ENCODE assay signal across 15 cellular contexts in genomic region chr17:50871898-50872297, GRCh38. TPM values are rescaled to one million over a fixed set of nuclear protein-coding genes. Genes with fewer than 3 reads are reported as not detected.
A peak's percentile ranks its signal among the peaks of the same experiment; 100 is the strongest.
DNase-seq lines count a peak whose midpoint lies in the region; ATAC-seq, FAIRE-seq and TF ChIP-seq lines count a peak whose summit lies in the region.
"Had no signal": no experiment of that assay in that cellular context is flagged by ENCODE, and none has a peak within 500 bp of the region (broad histone marks: within the 10 kb centered on the region; RNA-seq: fewer than 3 reads in every experiment).

No MANE protein-coding gene starts in this region.

- H3K56ac ChIP-seq in H9 (ENCODE audit: insufficient read length, low read depth, low read length): no peak overlapping the region

- no peak overlapping the region for H2BK12ac ChIP-seq in H9 (ENCODE audit: insufficient read length, low read depth, low read length)

- no peak overlapping the region for H2BK15ac ChIP-seq in H9 (ENCODE audit: low read depth, low read length)

- no peak overlapping the region for H3K23ac ChIP-seq in H9 (ENCODE audit: insufficient read length, low read depth, low read length)

- H3K14ac ChIP-seq in H9 (ENCODE audit: insufficient read depth, low read length): no peak overlapping the region

- H3K9me1 ChIP-seq in K562 (ENCODE audit: control insufficient read depth, insufficient read depth, low read length): no peaks in the 10 kb centered on the region

- CTCF ChIA-PET in activated CD4-positive, alpha-beta T cell treated with anti-CD3 and anti-CD28 coated beads, Interleukin-2, amount 10 ng/mL, durations not matched to agents 7 days and 5 days (lab: Charles Lee): interaction anchor here (0.6 to 1.7 kb wide), 3 partner anchors 12 to 56 kb away, joined by 3 to 8 read pairs (median 4); no protein-coding TSS in a partner anchor
- CTCF ChIA-PET in K562 (lab: Yijun Ruan, JAX; ENCODE audit: low intra/inter-chr PET ratio): no interaction called here

- H3K79me2 ChIP-seq in H9 (ENCODE audit: insufficient read depth, low read length): no peaks in the 10 kb centered on the region
- H3K79me2 ChIP-seq in K562 (ENCODE audit: control insufficient read depth, insufficient read depth, low read length): peaks cover 2% of the 10 kb centered on the region; the same call in 1 of the 3 replicates

- no peak for TF ChIP-seq EP300 in K562 (IDR thresholded peaks at IDR 0.05; ENCODE audit: low read length)

- H3K9ac ChIP-seq in H9 (ENCODE audit: extremely low read depth, insufficient read length, low read length): no peak overlapping the region
- H3K9ac ChIP-seq in K562 (ENCODE audit: insufficient read depth in 1 of 2, low read depth in 2 of 2, low read length in 2 of 2): no peak overlapping the region

- ATAC-seq in K562 (no peak), pancreas (peak in 1 of 4 donors; percentile 22)
- no peak for ATAC-seq in stimulated activated naive B cell treated with anti-CD40 and anti-IgM and Interleukin-4, amounts not matched to agents 10 μg/mL and 1 μg/mL and 100 μg/mL, for 72 hours (replicated peaks)
- ATAC-seq: Panc1 had no signal

- H3K36me3 ChIP-seq in K562 (ENCODE audit: control insufficient read depth, insufficient read depth, low read length) (no peaks in the 10 kb centered on the region), pancreas (no peaks in the 10 kb centered on the region)

- peaks cover 51% of the 10 kb centered on the region for H3K4me1 Mint-ChIP-seq in activated CD4-positive, alpha-beta T cell treated with anti-CD3 and anti-CD28 coated beads, Interleukin-2, amount 10 ng/mL, durations not matched to agents 7 days and 5 days
- H3K4me1 Mint-ChIP-seq in H9 (peaks cover 10 to 14% of the 10 kb centered on the region in 2 experiments), chondrocyte (ENCODE audit: low read depth) (peaks cover 15% of the 10 kb centered on the region)
- peaks cover 12 to 26% of the 10 kb centered on the region in 2 donors for H3K4me1 Mint-ChIP-seq in stimulated activated naive B cell treated with anti-CD40 and anti-IgM and Interleukin-4, amounts not matched to agents 10 μg/mL and 1 μg/mL and 100 μg/mL, for 72 hours

- no peak overlapping the region for H3T11ph ChIP-seq in H9 (ENCODE audit: low read length)

- H4K8ac ChIP-seq in H9 (replicated peaks; ENCODE audit: insufficient read length, low read depth, low read length): no peak overlapping the region

- no peak overlapping the region for H3K4ac ChIP-seq in H9 (ENCODE audit: low read depth, low read length)

- TF ChIP-seq CTCF in H9 (conservative IDR thresholded peaks at IDR 0.05): no peak
- no peak for TF ChIP-seq CTCF in K562 (IDR thresholded peaks at IDR 0.05 in 2 of 3, conservative IDR thresholded peaks at IDR 0.05 in 1 of 3; ENCODE audit: insufficient read depth in 2 of 3, low read depth in 1 of 3, low read length in 3 of 3)
- no peak for TF ChIP-seq CTCF in pancreas (IDR thresholded peaks at IDR 0.05)
- TF ChIP-seq CTCF in chondrocyte (IDR thresholded peaks at IDR 0.05): no peak

- H3K4me2 ChIP-seq in H9 (ENCODE audit: insufficient read depth, insufficient read length, low read length) (no peak overlapping the region), K562 (ENCODE audit: insufficient read depth, low read length) (no peak overlapping the region)

- no peak overlapping the region for H2BK20ac ChIP-seq in H9 (ENCODE audit: low read depth, low read length, poor library complexity, severe bottlenecking)

- H3K18ac ChIP-seq in H9 (ENCODE audit: insufficient read length, low read depth, low read length): no peak overlapping the region

- peaks cover 19% of the 10 kb centered on the region for H3K27me3 Mint-ChIP-seq in activated CD4-positive, alpha-beta T cell treated with anti-CD3 and anti-CD28 coated beads, Interleukin-2, amount 10 ng/mL, durations not matched to agents 7 days and 5 days
- H3K27me3 Mint-ChIP-seq in H9 (ENCODE audit: low read depth) (no peaks in the 10 kb centered on the region), chondrocyte (ENCODE audit: low read depth) (peaks cover 2% of the 10 kb centered on the region)
- no peaks in the 10 kb centered on the region for H3K27me3 Mint-ChIP-seq in stimulated activated naive B cell treated with anti-CD40 and anti-IgM and Interleukin-4, amounts not matched to agents 10 μg/mL and 1 μg/mL and 100 μg/mL, for 72 hours

- H2BK120ac ChIP-seq in H9 (ENCODE audit: low read depth, low read length, poor library complexity, severe bottlenecking): no peak overlapping the region

- intact Hi-C loops in K562 (cut with micrococcal nuclease) (no loop called here), pancreas (cut with DNase I) (no loop called here)

- H2AK5ac ChIP-seq in H9 (ENCODE audit: insufficient read length, low read length): no peak overlapping the region

- no peak for TF ChIP-seq POLR2A in K562 (conservative IDR thresholded peaks at IDR 0.05)

- peak overlapping the region; percentile 71 for H3K4me3 Mint-ChIP-seq in activated CD4-positive, alpha-beta T cell treated with anti-CD3 and anti-CD28 coated beads, Interleukin-2, amount 10 ng/mL, durations not matched to agents 7 days and 5 days
- H3K4me3 Mint-ChIP-seq in H9 (no peak overlapping the region), chondrocyte (ENCODE audit: unreplicated experiment) (no peak overlapping the region)
- H3K4me3 Mint-ChIP-seq in stimulated activated naive B cell treated with anti-CD40 and anti-IgM and Interleukin-4, amounts not matched to agents 10 μg/mL and 1 μg/mL and 100 μg/mL, for 72 hours: no peak overlapping the region

- no peak overlapping the region for H3K27ac ChIP-seq in H9 (ENCODE audit: insufficient read length, low read depth, low read length)
- H3K27ac ChIP-seq in K562 (ENCODE audit: extremely low read depth, low read depth, low read length): no peak overlapping the region
- H3K27ac ChIP-seq in pancreas: peak overlapping the region; percentile 16 to 46 (median 23)

- H3K9me3 ChIP-seq in H9 (ENCODE audit: control insufficient read depth, low read depth, low read length) (no peaks in the 10 kb centered on the region), K562 (replicated peaks; ENCODE audit: control insufficient read depth, insufficient read depth, low read depth, low read length) (no peaks in the 10 kb centered on the region), pancreas (no peaks in the 10 kb centered on the region)

- TF ChIP-seq RAD21 in K562 (CRISPR knock-in tag; conservative IDR thresholded peaks at IDR 0.05 in 1 of 2, IDR thresholded peaks at IDR 0.05 in 1 of 2): no peak

- H4K20me1 ChIP-seq in H9 (ENCODE audit: control insufficient read depth, insufficient read depth, insufficient read length): no peaks in the 10 kb centered on the region
- H4K20me1 ChIP-seq in K562 (replicated peaks; ENCODE audit: control insufficient read depth, insufficient read depth, low read length): no peaks in the 10 kb centered on the region

- no peak overlapping the region for H3K4me3 ChIP-seq in K562
- H3K4me3 ChIP-seq in pancreas: no peak overlapping the region

- peak overlapping the region; percentile 88 for H3K27ac Mint-ChIP-seq in activated CD4-positive, alpha-beta T cell treated with anti-CD3 and anti-CD28 coated beads, Interleukin-2, amount 10 ng/mL, durations not matched to agents 7 days and 5 days
- H3K27ac Mint-ChIP-seq in H9 (peak overlapping the region in 1 of 3 experiments; percentile 67; a peak in 1 of 7 replicates), chondrocyte (ENCODE audit: unreplicated experiment) (no peak overlapping the region)
- H3K27ac Mint-ChIP-seq in stimulated activated naive B cell treated with anti-CD40 and anti-IgM and Interleukin-4, amounts not matched to agents 10 μg/mL and 1 μg/mL and 100 μg/mL, for 72 hours: no peak overlapping the region

- FAIRE-seq in K562 (lab: Jason Lieb, UNC) (no peak), pancreas (lab: Jason Lieb, UNC) (no peak)
- FAIRE-seq: G401.6 had no signal

- H3K23me2 ChIP-seq in H9 (ENCODE audit: insufficient read length, low read depth, low read length, poor library complexity, severe bottlenecking): no peaks in the 10 kb centered on the region

- no peaks in the 10 kb centered on the region for H3K9me3 Mint-ChIP-seq in activated CD4-positive, alpha-beta T cell treated with anti-CD3 and anti-CD28 coated beads, Interleukin-2, amount 10 ng/mL, durations not matched to agents 7 days and 5 days
- H3K9me3 Mint-ChIP-seq in H9: no peaks in the 10 kb centered on the region; a peak in 1 of 5 replicates
- no peaks in the 10 kb centered on the region for H3K9me3 Mint-ChIP-seq in chondrocyte (ENCODE audit: low read depth)
- no peaks in the 10 kb centered on the region for H3K9me3 Mint-ChIP-seq in stimulated activated naive B cell treated with anti-CD40 and anti-IgM and Interleukin-4, amounts not matched to agents 10 μg/mL and 1 μg/mL and 100 μg/mL, for 72 hours

- H4K91ac ChIP-seq in H9 (ENCODE audit: insufficient read length, low read depth, low read length): no peak overlapping the region

- POLR2A ChIA-PET in activated CD4-positive, alpha-beta T cell treated with anti-CD3 and anti-CD28 coated beads, Interleukin-2, amount 10 ng/mL, durations not matched to agents 7 days and 5 days (lab: Charles Lee): no interaction called here
- POLR2A ChIA-PET in K562 (lab: Yijun Ruan, JAX): interaction anchor here (0.9 to 1.2 kb wide), 2 partner anchors 12 to 116 kb away, joined by 3 to 5 read pairs; no protein-coding TSS in a partner anchor

- H2BK5ac ChIP-seq in H9 (ENCODE audit: insufficient read length, low read length): no peak overlapping the region

- no peaks in the 10 kb centered on the region for H3K4me1 ChIP-seq in H9 (ENCODE audit: insufficient read depth, low read length)
- H3K4me1 ChIP-seq in K562 (replicated peaks in 1 of 2; ENCODE audit: control insufficient read depth in 2 of 2, insufficient read depth in 2 of 2, low read length in 2 of 2): peaks cover 6 to 10% of the 10 kb centered on the region in 2 experiments; a peak in 3 of 5 replicates
- peaks cover 10 to 37% (median 24%) of the 10 kb centered on the region in 3 donors for H3K4me1 ChIP-seq in pancreas

- WGBS in H9 (ENCODE audit: extremely low coverage, insufficient read length, low lambda C conversion rate): no CpG with 5 or more reads among the region's 2 CpGs
- WGBS in K562 (ENCODE audit: insufficient coverage, low coverage, missing lambda C conversion rate): 31% methylated on average over 2 of the region's 2 CpGs
- WGBS in pancreas, 2 donors: 32 to 40% methylated on average over 2 of the region's 2 CpGs

- H3K79me1 ChIP-seq in H9 (ENCODE audit: insufficient read depth, low read depth, low read length, poor library complexity, severe bottlenecking): no peaks in the 10 kb centered on the region

- no TSS peak for BruUV-seq in K562 (replicated peaks; lab: Mats Ljungman, UMichigan)

- in situ Hi-C loops in K562 (cut with MboI): no loop called here

- peak; percentile 17 for DNase-seq in activated CD4-positive, alpha-beta T cell treated with anti-CD3 and anti-CD28 coated beads, Interleukin-2, amount 10 ng/mL, durations not matched to agents 7 days and 5 days
- DNase-seq in activated CD4-positive, alpha-beta T cell treated with anti-CD3 and anti-CD28 coated beads, Interleukin-2, amount 50 U/mL, for 48 hours: no peak
- DNase-seq in H9 (peak; percentile 16), K562 (ENCODE audit: extremely low read depth in 1 of 4, low spot score in 3 of 4) (no peak), pancreas (no peak), NCI-H446 (lab: John Stamatoyannopoulos, UW) (no peak), chondrocyte (ENCODE audit: low spot score) (no peak)
- DNase-seq in stimulated activated naive B cell treated with anti-CD40 and anti-IgM and Interleukin-4, amounts not matched to agents 10 μg/mL and 1 μg/mL and 100 μg/mL, for 72 hours: no peak
- DNase-seq: COR-L47, erythroblast, NCI-H1694 treated with DMSO at 0.1 percent for 48 hours, NCI-H524, retina had no signal

- no peaks in the 10 kb centered on the region for H3K27me3 ChIP-seq in H9 (ENCODE audit: insufficient read depth, low read length)
- no peaks in the 10 kb centered on the region for H3K27me3 ChIP-seq in K562 (ENCODE audit: control insufficient read depth in 2 of 2, insufficient read depth in 2 of 2, low read length in 2 of 2)
- H3K27me3 ChIP-seq in pancreas: no peaks in the 10 kb centered on the region

- H2AFZ ChIP-seq in H9 (ENCODE audit: low read length) (no peak overlapping the region), K562 (ENCODE audit: low read depth, low read length) (no peak overlapping the region)

- no peak overlapping the region for H4K5ac ChIP-seq in H9 (ENCODE audit: insufficient read length, low read depth, low read length)

- peaks cover 2% of the 10 kb centered on the region for H3K36me3 Mint-ChIP-seq in activated CD4-positive, alpha-beta T cell treated with anti-CD3 and anti-CD28 coated beads, Interleukin-2, amount 10 ng/mL, durations not matched to agents 7 days and 5 days (ENCODE audit: low read depth)
- no peaks in the 10 kb centered on the region for H3K36me3 Mint-ChIP-seq in H9 (ENCODE audit: insufficient read depth in 1 of 3, low read depth in 3 of 3)
- H3K36me3 Mint-ChIP-seq in chondrocyte (ENCODE audit: low read depth): no peaks in the 10 kb centered on the region
- H3K36me3 Mint-ChIP-seq in stimulated activated naive B cell treated with anti-CD40 and anti-IgM and Interleukin-4, amounts not matched to agents 10 μg/mL and 1 μg/mL and 100 μg/mL, for 72 hours: no peaks in the 10 kb centered on the region

RNA-seq across cellular contexts. Expression of gene TOB1, which starts 5.7 kb away (rescaled TPM):
- 10 to 100 TPM; 81.8 to 99.0 TPM for total RNA-seq in activated CD4-positive, alpha-beta T cell treated with anti-CD3 and anti-CD28 coated beads, Interleukin-2, amount 10 ng/mL, durations not matched to agents 7 days and 5 days
- total RNA-seq in H9 (2021): 31.2 and 31.6 TPM in 2 replicates
- 10.4 and 18.1 TPM in 2 replicates for total RNA-seq in K562 (2011; cell fraction: chromatin; rRNA removed; ENCODE audit: low replicate concordance)
- 14.8 and 18.2 TPM in 2 replicates for total RNA-seq in K562 (2011; cell fraction: nucleolus; rRNA removed)
- total RNA-seq in K562 (2011; cell fraction: nucleoplasm; rRNA removed): 19.9 and 21.5 TPM in 2 replicates
- 4.8 and 13.9 TPM in 2 replicates for total RNA-seq in K562 (2014; rRNA removed)
- 12.4 and 13.2 TPM in 2 replicates for total RNA-seq in K562 (2014; rRNA removed; fragmentation: Illumina TruSeq; extraction: Trizol)
- 13.2 TPM in 2 replicates for total RNA-seq in K562 (2015; rRNA removed; fragmentation: Illumina TruSeq; extraction: Trizol)
- 29.9 and 31.0 TPM in 2 replicates for total RNA-seq in K562 (2021)
- polyA plus RNA-seq in K562 (2011; rRNA removed): 10.5 and 10.8 TPM in 2 replicates
- 8.5 and 9.7 TPM in 2 replicates for polyA plus RNA-seq in K562 (2011; cell fraction: cytosol; rRNA removed)
- 17.6 and 24.1 TPM in 2 replicates for polyA plus RNA-seq in K562 (2011; cell fraction: nucleus; rRNA removed)
- 16.9 and 24.9 TPM in 2 replicates for polyA plus RNA-seq in K562 (2012)
- 14.9 and 17.6 TPM in 2 replicates for polyA plus RNA-seq in K562 (2014; fragmentation: Illumina TruSeq; extraction: Trizol)
- 10 to 100 TPM; 44.9 to 63.7 TPM for polyA plus RNA-seq in K562 (2014; fragmentation: Nextera tagmentation; extraction: Ambion mirVana)
- 10.9 and 11.8 TPM in 2 replicates for polyA plus RNA-seq in K562 (2014; rRNA removed)
- 19.1 and 19.5 TPM in 2 replicates for polyA minus RNA-seq in K562 (2011; rRNA and poly(A)+ RNA removed)
- 13.5 and 14.2 TPM in 2 replicates for polyA minus RNA-seq in K562 (2011; cell fraction: cytosol; rRNA and poly(A)+ RNA removed)
- 22.5 and 23.9 TPM in 2 replicates for polyA minus RNA-seq in K562 (2011; cell fraction: nucleus; rRNA and poly(A)+ RNA removed)
- total RNA-seq in pancreas: 100 to 1,000 TPM in 3 of 6 donors, 10 to 100 TPM in 3; 65.9 to 157 (median 99.0) TPM
- 10 to 100 TPM; 33.1 to 45.8 TPM for polyA plus RNA-seq in pancreas
- total RNA-seq in chondrocyte: 29.6 to 44.8 TPM (median 36.6 TPM) in 3 replicates

RNA-seq across cellular contexts. Expression of gene WFIKKN2, which starts 36.5 kb away (rescaled TPM):
- total RNA-seq in activated CD4-positive, alpha-beta T cell treated with anti-CD3 and anti-CD28 coated beads, Interleukin-2, amount 10 ng/mL, durations not matched to agents 7 days and 5 days: not detected
- 1.0 and 1.1 TPM in 2 replicates for total RNA-seq in H9 (2021)
- not detected in 2 replicates for total RNA-seq in K562 (2011; cell fraction: chromatin; rRNA removed; ENCODE audit: low replicate concordance)
- not detected in 2 replicates for total RNA-seq in K562 (2011; cell fraction: nucleolus; rRNA removed)
- not detected in 2 replicates for total RNA-seq in K562 (2011; cell fraction: nucleoplasm; rRNA removed)
- total RNA-seq in K562 (2014; rRNA removed): not detected in 2 replicates
- not detected in 2 replicates for total RNA-seq in K562 (2014; rRNA removed; fragmentation: Illumina TruSeq; extraction: Trizol)
- not detected in 2 replicates for total RNA-seq in K562 (2015; rRNA removed; fragmentation: Illumina TruSeq; extraction: Trizol)
- 0.07 TPM in 1 of 2 replicates, not detected in the other for total RNA-seq in K562 (2021)
- polyA plus RNA-seq in K562 (2011; rRNA removed): not detected in 2 replicates
- not detected in 2 replicates for polyA plus RNA-seq in K562 (2011; cell fraction: cytosol; rRNA removed)
- polyA plus RNA-seq in K562 (2011; cell fraction: nucleus; rRNA removed): 0.04 TPM in 1 of 2 replicates, not detected in the other
- polyA plus RNA-seq in K562 (2012): 0.01 and 0.03 TPM in 2 replicates
- not detected in 2 replicates for polyA plus RNA-seq in K562 (2014; fragmentation: Illumina TruSeq; extraction: Trizol)
- not detected for polyA plus RNA-seq in K562 (2014; fragmentation: Nextera tagmentation; extraction: Ambion mirVana)
- polyA plus RNA-seq in K562 (2014; rRNA removed): not detected in 2 replicates
- polyA minus RNA-seq in K562 (2011; rRNA and poly(A)+ RNA removed): not detected in 2 replicates
- not detected in 2 replicates for polyA minus RNA-seq in K562 (2011; cell fraction: cytosol; rRNA and poly(A)+ RNA removed)
- polyA minus RNA-seq in K562 (2011; cell fraction: nucleus; rRNA and poly(A)+ RNA removed): not detected in 2 replicates
- total RNA-seq in pancreas: under 1 TPM; 0.09 to 0.19 (median 0.13) TPM
- polyA plus RNA-seq in pancreas: under 1 TPM; 0.15 to 0.45 TPM
- total RNA-seq in chondrocyte: 0.12 to 0.15 TPM in 2 of 3 replicates, not detected in the other

Comparison
In these comparisons a context has a peak if more than half of its experiments do, and no peak if none do; other contexts are left out.
1. DNase-seq: peak in activated CD4-positive, alpha-beta T cell treated with anti-CD3 and anti-CD28 coated beads, Interleukin-2, amount 10 ng/mL, durations not matched to agents 7 days and 5 days (single experiment) and H9 (single experiment); none in activated CD4-positive, alpha-beta T cell treated with anti-CD3 and anti-CD28 coated beads, Interleukin-2, amount 50 U/mL, for 48 hours (0 of 2), K562 (0 of 4), pancreas (0 of 6), NCI-H446 (0 of 2), chondrocyte (single experiment) and stimulated activated naive B cell treated with anti-CD40 and anti-IgM and Interleukin-4, amounts not matched to agents 10 μg/mL and 1 μg/mL and 100 μg/mL, for 72 hours (single experiment).
2. H3K27ac ChIP-seq: peak in pancreas (4 of 4); none in H9 (single experiment) and K562 (single experiment).